Comparison of ENCODE assay signal across 8 cellular contexts in the genomic region with DNA sequence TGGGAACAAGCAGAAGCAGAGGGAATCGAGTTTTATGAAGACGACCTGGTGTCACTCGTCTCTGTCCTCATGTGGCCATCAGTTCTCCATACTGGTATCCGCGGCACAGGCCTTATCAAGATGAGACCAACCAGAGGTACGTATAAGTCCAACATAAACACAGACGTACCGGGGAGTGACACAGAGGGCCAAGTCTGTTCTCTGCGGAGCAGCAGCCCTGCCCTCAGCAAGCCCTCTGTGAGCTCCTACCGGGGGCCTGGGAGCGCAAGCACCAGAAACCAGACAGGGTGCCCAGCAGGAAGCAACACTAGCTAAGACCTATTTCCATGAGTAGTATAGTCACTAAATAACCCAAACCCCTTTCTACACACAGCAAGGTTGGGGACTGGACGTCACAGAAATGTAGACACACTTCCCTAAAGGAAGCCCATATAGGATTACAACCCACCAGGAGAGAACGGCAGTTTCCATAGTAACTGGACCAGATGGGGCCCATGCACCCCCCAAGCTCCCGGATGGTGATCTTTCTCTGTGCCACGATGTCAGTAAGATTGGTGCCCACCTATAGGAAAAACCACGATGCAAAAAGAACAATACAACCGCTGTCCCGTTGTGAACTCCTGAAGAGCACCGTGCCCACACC. TPM values are rescaled to one million over a fixed set of nuclear protein-coding genes. Genes with fewer than 3 reads are reported as not detected.
DNase-seq lines count a peak whose midpoint lies in the region; ATAC-seq, FAIRE-seq and TF ChIP-seq lines count a peak whose summit lies in the region.

No MANE protein-coding gene starts in this region.

- POLR2A ChIA-PET in A549 (lab: Yijun Ruan, JAX), result interaction anchor here (1.1 to 3.8 kb wide), 6 partner anchors 9 to 19 kb away, joined by 3 to 42 read pairs (median 9); partner anchors contain the start of genes CCDC137, MRPL12 and OXLD1

- CTCF ChIA-PET in A549 (lab: Yijun Ruan, JAX), result interaction anchor here (1.2 to 8.1 kb wide), 10 partner anchors 10 to 124 kb away, joined by 3 to 54 read pairs (median 7); partner anchors contain the start of gene MRPL12

- TF ChIP-seq CTCF in A549 (IDR thresholded peaks at IDR 0.05), result no peak
- no peak for TF ChIP-seq CTCF in HFF-Myc (IDR thresholded peaks at IDR 0.05; ENCODE audit: low read depth, low read length, missing control alignments)
- TF ChIP-seq CTCF in astrocyte (IDR thresholded peaks at IDR 0.05; ENCODE audit: insufficient read depth, low read depth, low read length), result no peak
- TF ChIP-seq CTCF in lung (IDR thresholded peaks at IDR 0.05; ENCODE audit: control extremely low read depth, extremely low read depth), result no peak

- 44% methylated on average over 19 of the region's 19 CpGs for WGBS in A549 (ENCODE audit: missing lambda C conversion rate)
- WGBS in lung, 2 donors, result 39 to 43% methylated on average over 19 of the region's 19 CpGs

- H3K4me3 Mint-ChIP-seq in astrocyte (ENCODE audit: unreplicated experiment), result peak overlapping the region; percentile 92

- H4K20me1 ChIP-seq in astrocyte (ENCODE audit: insufficient read depth, low read length), result peaks cover 54% of the 10 kb centered on the region

- H3K4me1 Mint-ChIP-seq in astrocyte (ENCODE audit: low read depth, unreplicated experiment), result peaks cover 14% of the 10 kb centered on the region

- no peaks in the 10 kb centered on the region for H3K27me3 Mint-ChIP-seq in astrocyte (ENCODE audit: low read depth, unreplicated experiment)

- no peak for FAIRE-seq in A549 (lab: Jason Lieb, UNC)
- FAIRE-seq in astrocyte (lab: Jason Lieb, UNC), result peak; percentile 9

- no peaks in the 10 kb centered on the region for H3K27me3 ChIP-seq in astrocyte (ENCODE audit: insufficient read depth, low read length)
- H3K27me3 ChIP-seq in lung (ENCODE audit: control insufficient read depth, insufficient read depth), result no peaks in the 10 kb centered on the region

- DNase-seq in A549 (ENCODE audit: low read depth in 1 of 2, low spot score in 1 of 2) (no peak), HFF-Myc (ENCODE audit: extremely low read depth, low read depth) (no peak), astrocyte (ENCODE audit: low read depth) (no peak), lung (ENCODE audit: low spot score) (no peak), NCI-H2196 treated with DMSO at 0.1 percent for 48 hours (lab: John Stamatoyannopoulos, UW; ENCODE audit: unreplicated experiment) (no peak), SK-N-DZ (ENCODE audit: low spot score) (no peak)

- H3K4me3 ChIP-seq in A549 (peak overlapping the region; percentile 86), HFF-Myc (replicated peaks; ENCODE audit: low read depth, low read length) (peak overlapping the region; percentile 96), astrocyte (ENCODE audit: insufficient read depth, low read depth, low read length) (peak overlapping the region; percentile 81), lung (peak overlapping the region; percentile 91)

- H3K27ac Mint-ChIP-seq in astrocyte (ENCODE audit: unreplicated experiment), result peak overlapping the region; percentile 83

- H3K4me2 ChIP-seq in A549 (peak overlapping the region; percentile 96), astrocyte (ENCODE audit: low read length) (peak overlapping the region; percentile 94)

- peak overlapping the region; percentile 93 for H3K9ac ChIP-seq in astrocyte (ENCODE audit: low read length)

- no peaks in the 10 kb centered on the region for H3K9me3 Mint-ChIP-seq in astrocyte (ENCODE audit: unreplicated experiment)

- peak overlapping the region; percentile 90 to 91 for H3K27ac ChIP-seq in A549
- peak overlapping the region; percentile 80 for H3K27ac ChIP-seq in astrocyte (ENCODE audit: low read depth, low read length)
- H3K27ac ChIP-seq in lung (ENCODE audit: low read depth in 1 of 2, low read length in 1 of 2), result no peak overlapping the region

- no peak for TF ChIP-seq EP300 in A549 (IDR thresholded peaks at IDR 0.05)

- peak overlapping the region; percentile 64 for H2AFZ ChIP-seq in astrocyte (ENCODE audit: low read depth, low read length)

- peaks cover 75% of the 10 kb centered on the region for H3K79me2 ChIP-seq in astrocyte (ENCODE audit: insufficient read depth, low read length)

- H3K4me1 ChIP-seq in A549, result peaks cover 25% of the 10 kb centered on the region
- H3K4me1 ChIP-seq in astrocyte (ENCODE audit: insufficient read depth, low read length), result peaks cover 29% of the 10 kb centered on the region
- H3K4me1 ChIP-seq in lung (ENCODE audit: control insufficient read depth in 2 of 2, insufficient read depth in 2 of 2, low read length in 2 of 2), result peaks cover 5 to 13% of the 10 kb centered on the region in 2 donors

- ATAC-seq in A549, result no peak; a peak in 2 of 6 replicates
- no peak for ATAC-seq in lung (ENCODE audit: insufficient read depth, low FRiP score)
- ATAC-seq in GM18502 (IDR thresholded peaks at IDR 0.05; ENCODE audit: poor library complexity, unreplicated experiment), result no peak
- no peak for ATAC-seq in GM18519 (IDR thresholded peaks at IDR 0.05; ENCODE audit: low FRiP score, unreplicated experiment)

- TF ChIP-seq RAD21 in A549 (conservative IDR thresholded peaks at IDR 0.05 in 1 of 2, IDR thresholded peaks at IDR 0.05 in 1 of 2), result no peak

- H3K9me3 ChIP-seq in A549, result no peaks in the 10 kb centered on the region
- H3K9me3 ChIP-seq in astrocyte (ENCODE audit: insufficient read depth, low read depth, low read length), result no peaks in the 10 kb centered on the region
- H3K9me3 ChIP-seq in lung (ENCODE audit: control insufficient read depth in 2 of 2, insufficient read depth in 1 of 2, low read length in 1 of 2), result no peaks in the 10 kb centered on the region

- TF ChIP-seq POLR2A in A549 (IDR thresholded peaks at IDR 0.05; ENCODE audit: low read length), result no peak

- peaks cover 11% of the 10 kb centered on the region for H3K36me3 Mint-ChIP-seq in astrocyte (ENCODE audit: low read depth, unreplicated experiment)

- peaks cover 19% of the 10 kb centered on the region for H3K36me3 ChIP-seq in astrocyte (ENCODE audit: insufficient read depth, low read length)
- H3K36me3 ChIP-seq in lung (ENCODE audit: control insufficient read depth in 2 of 2, insufficient read depth in 2 of 2, low read length in 2 of 2), result peaks cover 0 to 25% of the 10 kb centered on the region in 2 donors

TF ChIP-seq in A549, 52 proteins besides CTCF, POLR2A, EP300 and RAD21 (continues in another document):
- TF ChIP-seq RNF2 (IDR thresholded peaks at IDR 0.05; ENCODE audit: borderline replicate concordance, low read depth), result no peak

RNA-seq across cellular contexts. Expression of gene ARL16, which starts 0.9 kb away (rescaled TPM):
- polyA plus RNA-seq in A549 (2011; rRNA removed) (43.8 and 45.2 TPM in 2 replicates), A549 (2017; fragmentation: RNase III; extraction: RNeasy Plus Mini Kit Qiagen cat#74134 plus additional on column Dnase treatment) (52.8 to 55.8 TPM (median 53.6 TPM) in 3 replicates), lung (10 to 100 TPM; 27.8 to 59.5 TPM)
- 68.1 and 77.4 TPM in 2 replicates for polyA plus RNA-seq in A549 (2012; cell fraction: cytosol; rRNA removed)
- polyA plus RNA-seq in A549 (2012; cell fraction: nucleus; rRNA removed), result 63.3 and 65.0 TPM in 2 replicates
- 19.1 and 21.4 TPM in 2 replicates for polyA minus RNA-seq in A549 (2011; rRNA and poly(A)+ RNA removed)
- total RNA-seq in astrocyte (38.6 and 40.4 TPM in 2 replicates), lung (10 to 100 TPM; 27.4 to 31.8 TPM)
- polyA plus RNA-seq in SK-N-DZ (2014; cell fraction: cytosol; rRNA removed), result 88.8 and 96.3 TPM in 2 replicates
- 36.8 and 45.3 TPM in 2 replicates for polyA plus RNA-seq in SK-N-DZ (2014; cell fraction: nucleus; rRNA removed)

RNA-seq across cellular contexts. Expression of gene HGS, which starts 1.1 kb away (rescaled TPM):
- polyA plus RNA-seq in A549 (2011; rRNA removed) (75.7 and 85.9 TPM in 2 replicates), A549 (2017; fragmentation: RNase III; extraction: RNeasy Plus Mini Kit Qiagen cat#74134 plus additional on column Dnase treatment) (127 to 130 TPM (median 129 TPM) in 3 replicates), lung (100 to 1,000 TPM; 100 to 115 TPM)
- polyA plus RNA-seq in A549 (2012; cell fraction: cytosol; rRNA removed), result 129 and 170 TPM in 2 replicates
- 607 and 996 TPM in 2 replicates for polyA plus RNA-seq in A549 (2012; cell fraction: nucleus; rRNA removed)
- 157 and 165 TPM in 2 replicates for polyA minus RNA-seq in A549 (2011; rRNA and poly(A)+ RNA removed)
- total RNA-seq in astrocyte (106 and 122 TPM in 2 replicates), lung (100 to 1,000 TPM in 1 of 2 donors, 10 to 100 TPM in 1; 51.5 to 128 TPM)
- polyA plus RNA-seq in SK-N-DZ (2014; cell fraction: cytosol; rRNA removed), result 132 and 162 TPM in 2 replicates
- 496 and 524 TPM in 2 replicates for polyA plus RNA-seq in SK-N-DZ (2014; cell fraction: nucleus; rRNA removed)

RNA-seq across cellular contexts. Expression of gene CCDC137, which starts 16.1 kb away (rescaled TPM):
- polyA plus RNA-seq in A549 (2011; rRNA removed), result 16.6 and 22.6 TPM in 2 replicates
- 53.4 and 55.6 TPM in 2 replicates for polyA plus RNA-seq in A549 (2012; cell fraction: cytosol; rRNA removed)
- polyA plus RNA-seq in A549 (2012; cell fraction: nucleus; rRNA removed), result 43.4 and 48.9 TPM in 2 replicates
- 55.0 to 59.7 TPM (median 55.6 TPM) in 3 replicates for polyA plus RNA-seq in A549 (2017; fragmentation: RNase III; extraction: RNeasy Plus Mini Kit Qiagen cat#74134 plus additional on column Dnase treatment)
- polyA minus RNA-seq in A549 (2011; rRNA and poly(A)+ RNA removed), result 5.5 TPM in 2 replicates
- 25.2 and 29.4 TPM in 2 replicates for total RNA-seq in astrocyte
- total RNA-seq in lung, result 10 to 100 TPM; 10.2 to 23.6 TPM
- polyA plus RNA-seq in lung, result 10 to 100 TPM; 16.6 to 16.8 TPM
- 29.5 and 37.1 TPM in 2 replicates for polyA plus RNA-seq in SK-N-DZ (2014; cell fraction: cytosol; rRNA removed)
- polyA plus RNA-seq in SK-N-DZ (2014; cell fraction: nucleus; rRNA removed), result 29.1 and 36.7 TPM in 2 replicates

RNA-seq across cellular contexts. Expression of gene OXLD1, which starts 16.3 kb away (rescaled TPM):
- polyA plus RNA-seq in A549 (2011; rRNA removed), result 34.6 and 38.7 TPM in 2 replicates
- polyA plus RNA-seq in A549 (2012; cell fraction: cytosol; rRNA removed), result 109 and 124 TPM in 2 replicates
- 94.2 and 127 TPM in 2 replicates for polyA plus RNA-seq in A549 (2012; cell fraction: nucleus; rRNA removed)
- 43.9 to 47.7 TPM (median 47.1 TPM) in 3 replicates for polyA plus RNA-seq in A549 (2017; fragmentation: RNase III; extraction: RNeasy Plus Mini Kit Qiagen cat#74134 plus additional on column Dnase treatment)
- polyA minus RNA-seq in A549 (2011; rRNA and poly(A)+ RNA removed), result 7.2 and 7.7 TPM in 2 replicates
- 22.0 and 28.5 TPM in 2 replicates for total RNA-seq in astrocyte
- total RNA-seq in lung, result 10 to 100 TPM in 1 of 2 donors, 1 to 10 TPM in 1; 8.9 to 35.1 TPM
- polyA plus RNA-seq in lung, result 10 to 100 TPM; 61.3 to 77.7 TPM
- 91.7 and 101 TPM in 2 replicates for polyA plus RNA-seq in SK-N-DZ (2014; cell fraction: cytosol; rRNA removed)
- polyA plus RNA-seq in SK-N-DZ (2014; cell fraction: nucleus; rRNA removed), result 118 and 167 TPM in 2 replicates

RNA-seq across cellular contexts. Expression of gene MRPL12, which starts 20.5 kb away (rescaled TPM):
- 152 and 161 TPM in 2 replicates for polyA plus RNA-seq in A549 (2011; rRNA removed)
- polyA plus RNA-seq in A549 (2012; cell fraction: cytosol; rRNA removed), result 448 and 453 TPM in 2 replicates
- polyA plus RNA-seq in A549 (2012; cell fraction: nucleus; rRNA removed), result 235 and 273 TPM in 2 replicates
- 197 to 233 TPM (median 215 TPM) in 3 replicates for polyA plus RNA-seq in A549 (2017; fragmentation: RNase III; extraction: RNeasy Plus Mini Kit Qiagen cat#74134 plus additional on column Dnase treatment)
- polyA minus RNA-seq in A549 (2011; rRNA and poly(A)+ RNA removed), result 71.5 and 83.4 TPM in 2 replicates
- total RNA-seq in astrocyte, result 69.9 and 71.3 TPM in 2 replicates
- total RNA-seq in lung, result 10 to 100 TPM in 1 of 2 donors, 1 to 10 TPM in 1; 6.1 to 74.9 TPM
- polyA plus RNA-seq in lung, result 100 to 1,000 TPM; 132 to 154 TPM
- polyA plus RNA-seq in SK-N-DZ (2014; cell fraction: cytosol; rRNA removed), result 49.5 and 59.3 TPM in 2 replicates
- polyA plus RNA-seq in SK-N-DZ (2014; cell fraction: nucleus; rRNA removed), result 27.5 and 48.5 TPM in 2 replicates

Comparison
In these comparisons a context has a peak if more than half of its experiments do, and no peak if none do; other contexts are left out.
1. H3K27ac ChIP-seq: peak in A549 (2 of 2) and astrocyte (single experiment); none in lung (0 of 2).
2. Peak in every context shown above with its lines, with median percentiles within 50 percentile points of each other: H3K4me3 ChIP-seq.